ENCODE assay signal across 5 cellular contexts in the genomic region with DNA sequence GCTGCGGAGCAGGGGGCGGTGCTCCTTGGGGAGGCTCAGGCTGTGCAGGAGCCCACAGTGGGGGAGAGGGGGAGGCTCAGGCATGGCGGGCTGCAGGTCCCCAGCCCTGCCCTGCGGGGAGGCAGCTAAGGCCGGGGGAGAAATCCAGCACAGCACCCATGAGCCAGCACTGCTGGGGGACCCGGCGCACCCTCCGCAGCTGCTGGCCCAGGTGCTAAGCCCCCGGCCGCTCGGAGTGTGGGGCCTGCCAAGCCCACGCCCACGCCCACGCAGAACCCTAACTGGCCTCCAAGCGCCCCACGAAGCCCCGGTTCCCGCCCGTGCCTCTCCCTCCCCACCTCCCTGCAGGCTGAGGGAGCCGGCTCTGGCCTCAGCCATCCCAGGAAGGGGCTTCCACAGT.
"Had no signal": no experiment of that assay in that cellular context is flagged by ENCODE, and none has a peak within 500 bp of the region (broad histone marks: within the 10 kb centered on the region; RNA-seq: fewer than 3 reads in every experiment).

No MANE protein-coding gene starts in this region.

- DNase-seq: IMR-90 had no signal

- H3K36me3 Mint-ChIP-seq: IgD-negative memory B cell had no signal

- ATAC-seq: HepG2, K562 had no signal

- H3K4me3 ChIP-seq: K562 had no signal

- H3K27ac ChIP-seq: HL-60 had no signal

- H3K4me3 Mint-ChIP-seq: IgD-negative memory B cell had no signal

- H3K27ac Mint-ChIP-seq: IgD-negative memory B cell had no signal
